Comparison of ENCODE assay signal across 1 cellular context in genomic region chr16:86373502-86373901, GRCh38.
TF ChIP-seq lines count a peak whose summit lies in the region.

No MANE protein-coding gene starts in this region.

TF ChIP-seq in IMR-90, 13 proteins besides CTCF, POLR2A, EP300 and RAD21 (continued from another document):
- TF ChIP-seq ELK1 (IDR thresholded peaks at IDR 0.05; ENCODE audit: borderline replicate concordance, low read depth, low read length) (no peak), FOS (IDR thresholded peaks at IDR 0.05; ENCODE audit: low read depth, low read length) (no peak)
